Comparison of ENCODE assay signal across 19 cellular contexts in genomic region chr3:178304758-178305157, GRCh38.
DNase-seq lines count a peak whose midpoint lies in the region; ATAC-seq and TF ChIP-seq lines count a peak whose summit lies in the region.
"Had no signal": no experiment of that assay in that cellular context is flagged by ENCODE, and none has a peak within 500 bp of the region (broad histone marks: within the 10 kb centered on the region; RNA-seq: fewer than 3 reads in every experiment).

No MANE protein-coding gene starts in this region.

- no peaks in the 10 kb centered on the region for H3K27me3 Mint-ChIP-seq in activated T-cell treated with anti-CD3 and anti-CD28 coated beads, Interleukin-2, amount 50 U/mL, for 72 hours (ENCODE audit: low read depth)
- H3K27me3 Mint-ChIP-seq: activated T-cell treated with anti-CD3 and anti-CD28 coated beads, Interleukin-2, amount 50 U/mL, for 24 hours; dendritic cell treated with granulocyte-macrophage colony-stimulating factor and Interleukin-4, amounts not matched to agents 40 ng/mL and 50 ng/mL, for 4 days; stimulated activated naive B cell treated with anti-CD40 and anti-IgM and Interleukin-4, amounts not matched to agents 10 μg/mL and 1 μg/mL and 100 μg/mL, for 72 hours had no signal

- no peaks in the 10 kb centered on the region for H3K9me3 Mint-ChIP-seq in activated T-cell treated with anti-CD3 and anti-CD28 coated beads, Interleukin-2, amount 50 U/mL, for 72 hours
- H3K9me3 Mint-ChIP-seq: activated T-cell treated with anti-CD3 and anti-CD28 coated beads, Interleukin-2, amount 50 U/mL, for 24 hours; dendritic cell treated with granulocyte-macrophage colony-stimulating factor and Interleukin-4, amounts not matched to agents 40 ng/mL and 50 ng/mL, for 4 days; stimulated activated naive B cell treated with anti-CD40 and anti-IgM and Interleukin-4, amounts not matched to agents 10 μg/mL and 1 μg/mL and 100 μg/mL, for 72 hours had no signal

- H3K4me3 Mint-ChIP-seq in activated T-cell treated with anti-CD3 and anti-CD28 coated beads, Interleukin-2, amount 50 U/mL, for 72 hours = no peak overlapping the region
- H3K4me3 Mint-ChIP-seq: activated T-cell treated with anti-CD3 and anti-CD28 coated beads, Interleukin-2, amount 50 U/mL, for 24 hours; dendritic cell treated with granulocyte-macrophage colony-stimulating factor and Interleukin-4, amounts not matched to agents 40 ng/mL and 50 ng/mL, for 4 days; stimulated activated naive B cell treated with anti-CD40 and anti-IgM and Interleukin-4, amounts not matched to agents 10 μg/mL and 1 μg/mL and 100 μg/mL, for 72 hours had no signal

- no peaks in the 10 kb centered on the region for H3K36me3 Mint-ChIP-seq in activated T-cell treated with anti-CD3 and anti-CD28 coated beads, Interleukin-2, amount 50 U/mL, for 72 hours (ENCODE audit: insufficient read depth in 2 of 2)
- H3K36me3 Mint-ChIP-seq: stimulated activated naive B cell treated with anti-CD40 and anti-IgM and Interleukin-4, amounts not matched to agents 10 μg/mL and 1 μg/mL and 100 μg/mL, for 72 hours had no signal

- DNase-seq in AG08396 (ENCODE audit: low spot score) (peak; percentile 30), HT1080 (ENCODE audit: low read depth) (peak; percentile 56), astrocyte of the spinal cord (ENCODE audit: low read depth, low spot score) (peak; percentile 80), kidney epithelial cell (ENCODE audit: low read depth) (peak; percentile 67), NCI-H2029 treated with DMSO at 0.1 percent for 48 hours (lab: John Stamatoyannopoulos, UW) (no peak), NCI-H524 treated with DMSO at 0.1 percent for 48 hours (lab: John Stamatoyannopoulos, UW) (no peak), HPDE6-E6E7 (ENCODE audit: extremely low spot score) (no peak)
- no peak for DNase-seq in activated T-cell treated with anti-CD3 and anti-CD28 coated beads, Interleukin-2, amount 50 U/mL, for 72 hours
- DNase-seq: activated CD4-positive, alpha-beta T cell treated with anti-CD3 and anti-CD28 coated beads for 48 hours; activated T-cell treated with anti-CD3 and anti-CD28 coated beads, Interleukin-2, amount 50 U/mL, for 24 hours; Karpas-422; mesendoderm; NCI-H187; Right ventricle myocardium superior; sigmoid colon; stimulated activated naive B cell treated with anti-CD40 and anti-IgM and Interleukin-4, amounts not matched to agents 10 μg/mL and 1 μg/mL and 100 μg/mL, for 72 hours; uterus had no signal

- H3K4me3 ChIP-seq in astrocyte of the spinal cord (ENCODE audit: low read depth, low read length) (no peak overlapping the region), kidney epithelial cell (ENCODE audit: low read depth, low read length) (no peak overlapping the region)
- H3K4me3 ChIP-seq: esophagus muscularis mucosa, sigmoid colon, uterus had no signal

- no peak for ATAC-seq in activated T-cell treated with anti-CD3 and anti-CD28 coated beads, Interleukin-2, amount 50 U/mL, for 72 hours (replicated peaks in 1 of 2)
- ATAC-seq: stimulated activated naive B cell treated with anti-CD40 and anti-IgM and Interleukin-4, amounts not matched to agents 10 μg/mL and 1 μg/mL and 100 μg/mL, for 72 hours had no signal

- no peak overlapping the region for H3K27ac Mint-ChIP-seq in activated T-cell treated with anti-CD3 and anti-CD28 coated beads, Interleukin-2, amount 50 U/mL, for 72 hours
- H3K27ac Mint-ChIP-seq: activated T-cell treated with anti-CD3 and anti-CD28 coated beads, Interleukin-2, amount 50 U/mL, for 24 hours; dendritic cell treated with granulocyte-macrophage colony-stimulating factor and Interleukin-4, amounts not matched to agents 40 ng/mL and 50 ng/mL, for 4 days; stimulated activated naive B cell treated with anti-CD40 and anti-IgM and Interleukin-4, amounts not matched to agents 10 μg/mL and 1 μg/mL and 100 μg/mL, for 72 hours had no signal

- no peaks in the 10 kb centered on the region for H3K36me3 ChIP-seq in kidney epithelial cell (ENCODE audit: control insufficient read depth, insufficient read depth, low read length)
- H3K36me3 ChIP-seq: esophagus muscularis mucosa, sigmoid colon, uterus had no signal

- no peaks in the 10 kb centered on the region for H3K4me1 Mint-ChIP-seq in activated T-cell treated with anti-CD3 and anti-CD28 coated beads, Interleukin-2, amount 50 U/mL, for 72 hours (ENCODE audit: low read depth)
- H3K4me1 Mint-ChIP-seq: stimulated activated naive B cell treated with anti-CD40 and anti-IgM and Interleukin-4, amounts not matched to agents 10 μg/mL and 1 μg/mL and 100 μg/mL, for 72 hours had no signal

- no peaks in the 10 kb centered on the region for H3K27me3 ChIP-seq in kidney epithelial cell (ENCODE audit: control insufficient read depth, insufficient read depth, low read length)
- H3K27me3 ChIP-seq: esophagus muscularis mucosa, sigmoid colon, uterus had no signal

- TF ChIP-seq CTCF in astrocyte of the spinal cord (IDR thresholded peaks at IDR 0.05; ENCODE audit: low read depth, low read length) (no peak), kidney epithelial cell (IDR thresholded peaks at IDR 0.05; ENCODE audit: insufficient read depth, low read length, poor library complexity, severe bottlenecking) (no peak)

- in situ Hi-C loops in astrocyte of the spinal cord (cut with HindIII; ENCODE audit: low sequenced_read_pairs) = no loop called here

Comparison
In these comparisons a context has a peak if more than half of its experiments do, and no peak if none do; other contexts are left out.
1. DNase-seq: peak in AG08396 (single experiment), HT1080 (single experiment), astrocyte of the spinal cord (single experiment) and kidney epithelial cell (single experiment); none in NCI-H2029 treated with DMSO at 0.1 percent for 48 hours (single experiment), NCI-H524 treated with DMSO at 0.1 percent for 48 hours (single experiment), activated T-cell treated with anti-CD3 and anti-CD28 coated beads, Interleukin-2, amount 50 U/mL, for 72 hours (0 of 2) and HPDE6-E6E7 (single experiment).